ENCODE assay signal across 1 cellular context in genomic region chr5:33440482-33441240, GRCh38.
TF ChIP-seq lines count a peak whose summit lies in the region.

TARS1 (plus strand) TSS chr5:33440965; CDS start chr5:33441087, 122 bp downstream.

TF ChIP-seq in K562, 482 proteins besides CTCF, POLR2A, EP300 and RAD21 (continued from another document and continues in another):
- peak; percentile 76 for TF ChIP-seq GABPB1 (CRISPR knock-in tag; IDR thresholded peaks at IDR 0.05)
- TF ChIP-seq REST (CRISPR knock-in tag; IDR thresholded peaks at IDR 0.05; ENCODE audit: low read depth): no peak
- TF ChIP-seq CCNT2 (IDR thresholded peaks at IDR 0.05; ENCODE audit: borderline replicate concordance, extremely low read depth, insufficient read length, low read depth, low read length): peak; percentile 12
- TF ChIP-seq ZKSCAN1 (IDR thresholded peaks at IDR 0.05; ENCODE audit: low read depth, low read length): no peak
- peak; percentile 87 to 92 for TF ChIP-seq MNT (conservative IDR thresholded peaks at IDR 0.05)
- peak; percentile 76 for TF ChIP-seq E2F8 (IDR thresholded peaks at IDR 0.05; ENCODE audit: low read depth, partially characterized antibody)
- TF ChIP-seq ZNF146 (CRISPR knock-in tag; IDR thresholded peaks at IDR 0.05; ENCODE audit: unreplicated experiment): no peak
- no peak for TF ChIP-seq JUNB (CRISPR knock-in tag; conservative IDR thresholded peaks at IDR 0.05)
- TF ChIP-seq ZFP1 (CRISPR knock-in tag; IDR thresholded peaks at IDR 0.05): no peak
- TF ChIP-seq GTF3C2 (IDR thresholded peaks at IDR 0.05; ENCODE audit: borderline replicate concordance, extremely low read depth, insufficient read length): no peak
- TF ChIP-seq ZBTB11 (CRISPR knock-in tag; IDR thresholded peaks at IDR 0.05): peak in 1 of 3 experiments; percentile 78; a peak in 2 of 6 replicates
- 0 out of 2 replicates have a peak, but pooled peaks have one; percentile 8 for TF ChIP-seq MECOM (CRISPR knock-in tag; IDR thresholded peaks at IDR 0.05)
- TF ChIP-seq RNF219 (CRISPR knock-in tag; IDR thresholded peaks at IDR 0.05): no peak
- no peak; the same call in 1 of the 2 replicates for TF ChIP-seq MEF2D (tag; conservative IDR thresholded peaks at IDR 0.05; ENCODE audit: low read depth)
- TF ChIP-seq ZNF609 (CRISPR knock-in tag; IDR thresholded peaks at IDR 0.05; ENCODE audit: borderline replicate concordance): no peak
- peak; percentile 95 for TF ChIP-seq BRD9 (IDR thresholded peaks at IDR 0.05; ENCODE audit: low read depth, partially characterized antibody)
- no peak for TF ChIP-seq SIX5 (IDR thresholded peaks at IDR 0.05; ENCODE audit: borderline replicate concordance in 1 of 2, insufficient read depth in 1 of 2, low read depth in 1 of 2, low read length in 2 of 2)
- TF ChIP-seq FOXJ2 (tag; IDR thresholded peaks at IDR 0.05): peak; percentile 53; the same call in 1 of the 2 replicates
- peak; percentile 84 for TF ChIP-seq NFRKB (IDR thresholded peaks at IDR 0.05; ENCODE audit: low read depth)
- no peak for TF ChIP-seq ZNF696 (CRISPR knock-in tag; conservative IDR thresholded peaks at IDR 0.05)
- TF ChIP-seq THRB (CRISPR knock-in tag; conservative IDR thresholded peaks at IDR 0.05): no peak
- no peak for TF ChIP-seq ZKSCAN3 (CRISPR knock-in tag; IDR thresholded peaks at IDR 0.05)
- no peak for TF ChIP-seq ZBTB5 (IDR thresholded peaks at IDR 0.05)
- no peak for TF ChIP-seq ZNF436 (CRISPR knock-in tag; IDR thresholded peaks at IDR 0.05)
- no peak for TF ChIP-seq MYNN (IDR thresholded peaks at IDR 0.05)
- no peak for TF ChIP-seq MYNN (CRISPR knock-in tag; IDR thresholded peaks at IDR 0.05)
- peak; percentile 62; the same call in 1 of the 2 replicates for TF ChIP-seq SIN3B (IDR thresholded peaks at IDR 0.05; ENCODE audit: low read depth)
